30 cellular contexts compared by ENCODE assay signal in the genomic region with DNA sequence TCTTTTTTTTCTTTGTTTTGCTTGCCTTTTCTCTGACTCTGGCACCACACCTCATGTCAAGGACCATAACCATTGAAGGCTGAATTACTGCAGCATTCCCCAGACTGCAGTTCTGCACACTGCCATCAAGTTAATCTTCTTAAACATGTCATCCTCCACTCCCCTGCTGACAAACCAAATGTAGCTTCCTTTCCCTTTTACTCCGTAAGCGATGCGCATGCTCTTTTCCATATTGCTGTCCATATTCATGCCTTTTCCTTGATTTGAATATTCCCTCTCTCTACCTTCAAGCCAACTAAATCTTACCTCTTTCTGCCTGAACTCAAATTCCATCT. TPM values are rescaled to one million over a fixed set of nuclear protein-coding genes. Genes with fewer than 3 reads are reported as not detected.
DNase-seq lines count a peak whose midpoint lies in the region; ATAC-seq, FAIRE-seq and TF ChIP-seq lines count a peak whose summit lies in the region.
"Had no signal": no experiment of that assay in that cellular context is flagged by ENCODE, and none has a peak within 500 bp of the region (broad histone marks: within the 10 kb centered on the region; RNA-seq: fewer than 3 reads in every experiment).

No MANE protein-coding gene starts in this region.

- intact Hi-C loops in activated naive CD4-positive, alpha-beta T cell treated with anti-CD3 and anti-CD28 coated beads for 36 hours (cut with micrococcal nuclease) = loop anchor here (1.0 to 10.0 kb wide), 5 partner anchors 44 to 1074 kb away; partner anchors contain the start of genes MAX, RAB15, SYNE2 and ZBTB1
- intact Hi-C loops in tibial artery (cut with DNase I; ENCODE audit: low total_unique reads) = no loop called here

- peaks cover 13% of the 10 kb centered on the region for H3K4me1 Mint-ChIP-seq in activated naive CD4-positive, alpha-beta T cell treated with anti-CD3 and anti-CD28 coated beads, Interleukin-2, amount 10 ng/mL, durations not matched to agents 7 days and 5 days
- H3K4me1 Mint-ChIP-seq in activated naive CD4-positive, alpha-beta T cell treated with anti-CD3 and anti-CD28 coated beads for 36 hours (ENCODE audit: low read depth) = peaks cover 20% of the 10 kb centered on the region
- H3K4me1 Mint-ChIP-seq: WTC11 had no signal

- DNase-seq in activated naive CD4-positive, alpha-beta T cell treated with anti-CD3 and anti-CD28 coated beads, Interleukin-2, amount 10 ng/mL, durations not matched to agents 7 days and 5 days = peak; percentile 33
- no peak for DNase-seq in activated naive CD4-positive, alpha-beta T cell treated with anti-CD3 and anti-CD28 coated beads for 36 hours
- DNase-seq in HTR-8/SVneo (ENCODE audit: insufficient read length, low spot score) (no peak), cerebellum (ENCODE audit: low spot score) (peak; percentile 40), tibial artery (no peak), H4 (ENCODE audit: low spot score) (no peak), midbrain (lab: John Stamatoyannopoulos, UW) (no peak)
- DNase-seq: activated CD4-positive, alpha-beta memory T cell treated with anti-CD3 and anti-CD28 coated beads, Interleukin-2, amount 10 ng/mL, durations not matched to agents 7 days and 5 days; activated naive CD4-positive, alpha-beta T cell treated with anti-CD3 and anti-CD28 coated beads, Interleukin-2, amount 50 U/mL, for 16 hours; activated T-cell treated with anti-CD3 and anti-CD28 coated beads, Interleukin-2, amount 50 U/mL, for 24 hours; DMS153; endodermal cell; GM23248; NCI-H1105; NCI-H2081 treated with DMSO at 0.1 percent for 48 hours; NCI-H446 treated with DMSO at 0.1 percent for 48 hours; RPMI8226; stimulated activated CD4-positive, alpha-beta T cell treated with anti-CD3 and anti-CD28 coated beads, Interleukin-2, amount 100 ng/mL, for 48 hours; stimulated activated naive CD4-positive, alpha-beta T cell treated with Interleukin-2 at 50 U/mL for 16 hours had no signal

- no peaks in the 10 kb centered on the region for H3K9me3 ChIP-seq in tibial artery
- H3K9me3 ChIP-seq: prostate gland had no signal

- H3K27ac ChIP-seq in tibial artery = peak overlapping the region; percentile 39 to 55
- H3K27ac ChIP-seq: GM23248, prostate gland had no signal

- H3K4me3 ChIP-seq in tibial artery = no peak overlapping the region
- H3K4me3 ChIP-seq: GM23248, prostate gland, skin epidermis had no signal

- TF ChIP-seq CTCF in tibial artery (IDR thresholded peaks at IDR 0.05) = no peak

- no peaks in the 10 kb centered on the region for H3K9me3 Mint-ChIP-seq in activated naive CD4-positive, alpha-beta T cell treated with anti-CD3 and anti-CD28 coated beads, Interleukin-2, amount 10 ng/mL, durations not matched to agents 7 days and 5 days
- H3K9me3 Mint-ChIP-seq in activated naive CD4-positive, alpha-beta T cell treated with anti-CD3 and anti-CD28 coated beads for 36 hours = no peaks in the 10 kb centered on the region
- H3K9me3 Mint-ChIP-seq: activated CD4-positive, alpha-beta memory T cell treated with anti-CD3 and anti-CD28 coated beads, Interleukin-2, amount 10 ng/mL, durations not matched to agents 7 days and 5 days; activated T-cell treated with anti-CD3 and anti-CD28 coated beads, Interleukin-2, amount 50 U/mL, for 24 hours; endodermal cell; mesothelial cell of epicardium; type B pancreatic cell; WTC11 had no signal

- ATAC-seq in HG03135 (IDR thresholded peaks at IDR 0.05; ENCODE audit: unreplicated experiment) = no peak
- ATAC-seq: SK-N-SH treated with all-trans-retinoic acid at 6 μM for 48 hours, WTC11 had no signal

- no peak overlapping the region for H3K27ac Mint-ChIP-seq in activated naive CD4-positive, alpha-beta T cell treated with anti-CD3 and anti-CD28 coated beads, Interleukin-2, amount 10 ng/mL, durations not matched to agents 7 days and 5 days
- no peak overlapping the region for H3K27ac Mint-ChIP-seq in activated naive CD4-positive, alpha-beta T cell treated with anti-CD3 and anti-CD28 coated beads for 36 hours
- H3K27ac Mint-ChIP-seq: activated CD4-positive, alpha-beta memory T cell treated with anti-CD3 and anti-CD28 coated beads, Interleukin-2, amount 10 ng/mL, durations not matched to agents 7 days and 5 days; activated T-cell treated with anti-CD3 and anti-CD28 coated beads, Interleukin-2, amount 50 U/mL, for 24 hours; endodermal cell; mesothelial cell of epicardium; type B pancreatic cell; WTC11 had no signal

- H3K4me3 Mint-ChIP-seq in activated naive CD4-positive, alpha-beta T cell treated with anti-CD3 and anti-CD28 coated beads, Interleukin-2, amount 10 ng/mL, durations not matched to agents 7 days and 5 days = no peak overlapping the region
- no peak overlapping the region for H3K4me3 Mint-ChIP-seq in activated naive CD4-positive, alpha-beta T cell treated with anti-CD3 and anti-CD28 coated beads for 36 hours
- H3K4me3 Mint-ChIP-seq: activated CD4-positive, alpha-beta memory T cell treated with anti-CD3 and anti-CD28 coated beads, Interleukin-2, amount 10 ng/mL, durations not matched to agents 7 days and 5 days; activated T-cell treated with anti-CD3 and anti-CD28 coated beads, Interleukin-2, amount 50 U/mL, for 24 hours; endodermal cell; mesothelial cell of epicardium; type B pancreatic cell; WTC11 had no signal

- CTCF ChIA-PET in activated naive CD4-positive, alpha-beta T cell treated with anti-CD3 and anti-CD28 coated beads, Interleukin-2, amount 10 ng/mL, durations not matched to agents 7 days and 5 days (lab: Charles Lee) = interaction anchor here (1.2 kb wide), 1 partner anchor 106 kb away, joined by 3 read pairs; no protein-coding TSS in a partner anchor
- CTCF ChIA-PET in activated naive CD4-positive, alpha-beta T cell treated with anti-CD3 and anti-CD28 coated beads for 36 hours (lab: Charles Lee) = no interaction called here

- H3K36me3 Mint-ChIP-seq in activated naive CD4-positive, alpha-beta T cell treated with anti-CD3 and anti-CD28 coated beads, Interleukin-2, amount 10 ng/mL, durations not matched to agents 7 days and 5 days = peaks cover 52% of the 10 kb centered on the region
- H3K36me3 Mint-ChIP-seq in activated naive CD4-positive, alpha-beta T cell treated with anti-CD3 and anti-CD28 coated beads for 36 hours (ENCODE audit: low read depth) = peaks cover 37% of the 10 kb centered on the region

- FAIRE-seq in HTR-8/SVneo (lab: Jason Lieb, UNC) = peak; percentile 97

- no peaks in the 10 kb centered on the region for H3K27me3 ChIP-seq in tibial artery

- no peaks in the 10 kb centered on the region for H3K27me3 Mint-ChIP-seq in activated naive CD4-positive, alpha-beta T cell treated with anti-CD3 and anti-CD28 coated beads, Interleukin-2, amount 10 ng/mL, durations not matched to agents 7 days and 5 days
- H3K27me3 Mint-ChIP-seq in activated naive CD4-positive, alpha-beta T cell treated with anti-CD3 and anti-CD28 coated beads for 36 hours (ENCODE audit: low read depth) = no peaks in the 10 kb centered on the region
- H3K27me3 Mint-ChIP-seq: activated CD4-positive, alpha-beta memory T cell treated with anti-CD3 and anti-CD28 coated beads, Interleukin-2, amount 10 ng/mL, durations not matched to agents 7 days and 5 days; activated T-cell treated with anti-CD3 and anti-CD28 coated beads, Interleukin-2, amount 50 U/mL, for 24 hours; type B pancreatic cell had no signal

- H3K4me1 ChIP-seq in tibial artery = peaks cover 0 to 83% (median 34%) of the 10 kb centered on the region in 4 donors
- H3K4me1 ChIP-seq: prostate gland had no signal

- peaks cover 40 to 46% (median 45%) of the 10 kb centered on the region in 3 donors for H3K36me3 ChIP-seq in tibial artery

RNA-seq across cellular contexts. Expression of gene GPX2, which starts 13.6 kb away (rescaled TPM):
- total RNA-seq in activated naive CD4-positive, alpha-beta T cell treated with anti-CD3 and anti-CD28 coated beads for 36 hours = not detected
- total RNA-seq in cerebellum = not detected
- not detected in 2 replicates for total RNA-seq in H4 (2014; rRNA removed; shearing (Covaris generic))
- total RNA-seq: A172; activated CD4-positive, alpha-beta memory T cell treated with anti-CD3 and anti-CD28 coated beads, Interleukin-2, amount 10 ng/mL, durations not matched to agents 7 days and 5 days; astrocyte; glomerular endothelial cell; GM23248; LHCN-M2 had no signal

RNA-seq across cellular contexts. Expression of gene CHURC1, which starts 14.7 kb away (rescaled TPM):
- 10 to 100 TPM; 49.6 to 59.7 TPM for total RNA-seq in activated naive CD4-positive, alpha-beta T cell treated with anti-CD3 and anti-CD28 coated beads for 36 hours
- total RNA-seq in cerebellum = 43.0 TPM
- 77.0 and 92.5 TPM in 2 replicates for total RNA-seq in H4 (2014; rRNA removed; shearing (Covaris generic))

RNA-seq across cellular contexts. Expression of gene RAB15, which starts 43.2 kb away (rescaled TPM):
- total RNA-seq in activated naive CD4-positive, alpha-beta T cell treated with anti-CD3 and anti-CD28 coated beads for 36 hours = 1 to 10 TPM; 2.4 TPM
- 27.3 TPM for total RNA-seq in cerebellum
- 10.1 and 10.3 TPM in 2 replicates for total RNA-seq in H4 (2014; rRNA removed; shearing (Covaris generic))

RNA-seq across cellular contexts. Expression of gene SPTB, which starts 49.3 kb away (rescaled TPM):
- total RNA-seq in activated naive CD4-positive, alpha-beta T cell treated with anti-CD3 and anti-CD28 coated beads for 36 hours = under 1 TPM; 0.42 to 0.55 TPM
- total RNA-seq in cerebellum = 15.4 TPM
- total RNA-seq in H4 (2014; rRNA removed; shearing (Covaris generic)) = 0.02 and 0.04 TPM in 2 replicates
- total RNA-seq: LHCN-M2 had no signal

RNA-seq across cellular contexts. Expression of gene FNTB, which starts 57.7 kb away (rescaled TPM):
- total RNA-seq in activated naive CD4-positive, alpha-beta T cell treated with anti-CD3 and anti-CD28 coated beads for 36 hours = 1 to 10 TPM; 7.9 to 10.0 TPM
- 17.7 TPM for total RNA-seq in cerebellum
- 5.7 and 15.9 TPM in 2 replicates for total RNA-seq in H4 (2014; rRNA removed; shearing (Covaris generic))

Comparison
In these comparisons a context has a peak if more than half of its experiments do, and no peak if none do; other contexts are left out.
1. DNase-seq: peak in activated naive CD4-positive, alpha-beta T cell treated with anti-CD3 and anti-CD28 coated beads, Interleukin-2, amount 10 ng/mL, durations not matched to agents 7 days and 5 days (single experiment) and cerebellum (single experiment); none in activated naive CD4-positive, alpha-beta T cell treated with anti-CD3 and anti-CD28 coated beads for 36 hours (single experiment), HTR-8/SVneo (single experiment), tibial artery (0 of 2), H4 (single experiment) and midbrain (single experiment).